ENCODE assay signal across 9 cellular contexts in the genomic region with DNA sequence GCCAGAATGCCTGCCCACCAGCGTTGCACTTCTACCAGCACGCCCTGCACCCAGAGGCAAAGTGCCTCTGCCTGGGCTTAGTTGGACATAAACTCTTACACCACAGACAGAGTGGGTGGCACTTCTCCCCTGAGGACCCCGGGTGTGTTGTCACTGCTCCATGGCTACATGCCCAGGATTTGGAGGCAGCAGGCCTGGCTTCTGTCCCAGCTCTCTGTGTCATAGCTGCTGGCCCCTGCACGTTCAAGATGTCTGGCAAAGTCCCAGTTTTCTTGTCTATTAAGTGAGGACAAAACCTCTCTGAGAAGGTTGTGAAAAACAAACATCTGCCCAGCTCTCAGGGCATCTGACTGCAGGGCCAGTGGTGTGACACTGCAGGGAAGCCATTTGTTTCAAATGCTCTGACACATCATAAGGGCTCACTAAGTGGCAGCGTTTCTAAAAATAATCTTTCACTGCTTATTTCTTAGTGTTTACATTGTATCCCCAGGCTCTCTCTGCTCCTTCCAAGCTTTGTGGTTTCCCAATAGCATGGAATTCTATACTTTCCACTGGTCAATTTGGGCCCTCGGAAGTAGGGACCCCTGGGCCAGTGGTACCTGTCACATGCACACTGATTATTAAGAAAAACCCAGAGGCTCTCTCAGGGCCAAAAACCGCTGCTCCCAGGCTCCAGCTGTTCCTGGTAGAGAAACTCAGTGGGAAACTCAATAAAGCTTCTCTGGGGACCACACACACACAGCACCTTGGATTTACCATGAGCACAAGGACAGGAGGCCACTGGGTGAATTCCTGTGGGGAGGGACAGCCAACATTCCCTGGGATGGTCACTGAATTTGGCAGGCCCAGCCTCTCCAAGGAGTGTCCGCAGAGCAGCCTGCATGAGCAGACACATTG.
DNase-seq lines count a peak whose midpoint lies in the region; ATAC-seq and TF ChIP-seq lines count a peak whose summit lies in the region.
"Had no signal": no experiment of that assay in that cellular context is flagged by ENCODE, and none has a peak within 500 bp of the region (broad histone marks: within the 10 kb centered on the region; RNA-seq: fewer than 3 reads in every experiment).

No MANE protein-coding gene starts in this region.

- ATAC-seq in activated CD4-positive, alpha-beta T cell treated with anti-CD3 and anti-CD28 coated beads for 36 hours, result no peak
- no peak for ATAC-seq in CD4-positive, alpha-beta T cell (ENCODE audit: poor library complexity)

- intact Hi-C loops in activated CD4-positive, alpha-beta T cell treated with anti-CD3 and anti-CD28 coated beads for 36 hours (cut with DNase I, micrococcal nuclease), result no loop called here
- intact Hi-C loops in CD4-positive, alpha-beta T cell (cut with DNase I, micrococcal nuclease), result no loop called here

- H3K9me3 Mint-ChIP-seq in activated CD4-positive, alpha-beta T cell treated with anti-CD3 and anti-CD28 coated beads for 36 hours (ENCODE audit: low read depth), result no peaks in the 10 kb centered on the region
- no peaks in the 10 kb centered on the region for H3K9me3 Mint-ChIP-seq in CD4-positive, alpha-beta T cell
- H3K9me3 Mint-ChIP-seq: activated naive CD8-positive, alpha-beta T cell treated with anti-CD3 and anti-CD28 coated beads, Interleukin-2, amount 10 ng/mL, durations not matched to agents 7 days and 5 days had no signal

- H3K4me1 Mint-ChIP-seq in activated CD4-positive, alpha-beta T cell treated with anti-CD3 and anti-CD28 coated beads for 36 hours, result no peaks in the 10 kb centered on the region
- H3K4me1 Mint-ChIP-seq in CD4-positive, alpha-beta T cell (ENCODE audit: low read depth), result no peaks in the 10 kb centered on the region
- H3K4me1 Mint-ChIP-seq: activated naive CD8-positive, alpha-beta T cell treated with anti-CD3 and anti-CD28 coated beads, Interleukin-2, amount 10 ng/mL, durations not matched to agents 7 days and 5 days had no signal

- CTCF ChIA-PET in activated CD4-positive, alpha-beta T cell treated with anti-CD3 and anti-CD28 coated beads for 36 hours (lab: Charles Lee), result interaction anchor here (0.6 to 1.2 kb wide), 5 partner anchors 10 to 326 kb away, joined by 3 to 4 read pairs (median 3); no protein-coding TSS in a partner anchor
- CTCF ChIA-PET in CD4-positive, alpha-beta T cell (lab: Charles Lee), result no interaction called here

- no peak overlapping the region for H3K4me3 Mint-ChIP-seq in activated CD4-positive, alpha-beta T cell treated with anti-CD3 and anti-CD28 coated beads for 36 hours
- no peak overlapping the region for H3K4me3 Mint-ChIP-seq in CD4-positive, alpha-beta T cell
- H3K4me3 Mint-ChIP-seq: activated naive CD8-positive, alpha-beta T cell treated with anti-CD3 and anti-CD28 coated beads, Interleukin-2, amount 10 ng/mL, durations not matched to agents 7 days and 5 days had no signal

- no peak for TF ChIP-seq CTCF in astrocyte of the spinal cord (IDR thresholded peaks at IDR 0.05; ENCODE audit: low read depth, low read length)
- no peak for TF ChIP-seq CTCF in CD4-positive, alpha-beta T cell (IDR thresholded peaks at IDR 0.05)

- DNase-seq in COLO668 (lab: John Stamatoyannopoulos, UW; ENCODE audit: unreplicated experiment) (peak; percentile 41), NCI-H1417 treated with DMSO at 0.1 percent for 48 hours (lab: John Stamatoyannopoulos, UW) (peak; percentile 47), astrocyte of the spinal cord (ENCODE audit: low read depth, low spot score) (peak; percentile 92), islet precursor cell (peak; percentile 48), superior temporal gyrus (ENCODE audit: extremely low spot score) (peak; percentile 91)
- no peak for DNase-seq in activated CD4-positive, alpha-beta T cell treated with anti-CD3 and anti-CD28 coated beads for 36 hours
- no peak for DNase-seq in activated CD4-positive, alpha-beta T cell treated with anti-CD3 and anti-CD28 coated beads for 4 hours
- DNase-seq in CD4-positive, alpha-beta T cell, result no peak
- DNase-seq: activated naive CD8-positive, alpha-beta T cell treated with anti-CD3 and anti-CD28 coated beads, Interleukin-2, amount 10 ng/mL, durations not matched to agents 7 days and 5 days had no signal

- no peaks in the 10 kb centered on the region for H3K9me3 ChIP-seq in CD4-positive, alpha-beta T cell (ENCODE audit: control insufficient read depth, low read length)

- no peak overlapping the region for H3K4me3 ChIP-seq in astrocyte of the spinal cord (ENCODE audit: low read depth, low read length)

- no peaks in the 10 kb centered on the region for H3K36me3 Mint-ChIP-seq in activated CD4-positive, alpha-beta T cell treated with anti-CD3 and anti-CD28 coated beads for 36 hours (ENCODE audit: low read depth)
- H3K36me3 Mint-ChIP-seq in CD4-positive, alpha-beta T cell (ENCODE audit: low read depth), result peaks cover 13% of the 10 kb centered on the region
- H3K36me3 Mint-ChIP-seq: activated naive CD8-positive, alpha-beta T cell treated with anti-CD3 and anti-CD28 coated beads, Interleukin-2, amount 10 ng/mL, durations not matched to agents 7 days and 5 days had no signal

- in situ Hi-C loops in astrocyte of the spinal cord (cut with HindIII; ENCODE audit: low sequenced_read_pairs), result loop anchor here (25.0 kb wide), 1 partner anchor 316 kb away; no protein-coding TSS in a partner anchor

- H3K27ac ChIP-seq in CD4-positive, alpha-beta T cell (ENCODE audit: low read depth, low read length), result no peak overlapping the region

- H3K27ac Mint-ChIP-seq in activated CD4-positive, alpha-beta T cell treated with anti-CD3 and anti-CD28 coated beads for 36 hours, result no peak overlapping the region
- no peak overlapping the region for H3K27ac Mint-ChIP-seq in CD4-positive, alpha-beta T cell
- H3K27ac Mint-ChIP-seq: activated naive CD8-positive, alpha-beta T cell treated with anti-CD3 and anti-CD28 coated beads, Interleukin-2, amount 10 ng/mL, durations not matched to agents 7 days and 5 days had no signal

- H3K27me3 ChIP-seq in CD4-positive, alpha-beta T cell (ENCODE audit: control insufficient read depth, insufficient read depth, low read length), result no peaks in the 10 kb centered on the region

- POLR2A ChIA-PET in activated CD4-positive, alpha-beta T cell treated with anti-CD3 and anti-CD28 coated beads for 36 hours (lab: Charles Lee), result no interaction called here
- POLR2A ChIA-PET in CD4-positive, alpha-beta T cell (lab: Charles Lee), result no interaction called here

- no peaks in the 10 kb centered on the region for H3K27me3 Mint-ChIP-seq in activated CD4-positive, alpha-beta T cell treated with anti-CD3 and anti-CD28 coated beads for 36 hours
- H3K27me3 Mint-ChIP-seq in CD4-positive, alpha-beta T cell, result no peaks in the 10 kb centered on the region
- H3K27me3 Mint-ChIP-seq: activated naive CD8-positive, alpha-beta T cell treated with anti-CD3 and anti-CD28 coated beads, Interleukin-2, amount 10 ng/mL, durations not matched to agents 7 days and 5 days had no signal

Comparison
In these comparisons a context has a peak if more than half of its experiments do, and no peak if none do; other contexts are left out.
1. DNase-seq: peak in COLO668 (single experiment), NCI-H1417 treated with DMSO at 0.1 percent for 48 hours (single experiment), astrocyte of the spinal cord (single experiment), islet precursor cell (single experiment) and superior temporal gyrus (single experiment); none in activated CD4-positive, alpha-beta T cell treated with anti-CD3 and anti-CD28 coated beads for 36 hours (single experiment), activated CD4-positive, alpha-beta T cell treated with anti-CD3 and anti-CD28 coated beads for 4 hours (0 of 2) and CD4-positive, alpha-beta T cell (0 of 10).